10 cellular contexts compared by ENCODE assay signal in genomic region chr11:106988151-106988806, GRCh38. TPM values are rescaled to one million over a fixed set of nuclear protein-coding genes. Genes with fewer than 3 reads are reported as not detected.
DNase-seq lines count a peak whose midpoint lies in the region; ATAC-seq and TF ChIP-seq lines count a peak whose summit lies in the region.
"Had no signal": no experiment of that assay in that cellular context is flagged by ENCODE, and none has a peak within 500 bp of the region (broad histone marks: within the 10 kb centered on the region; RNA-seq: fewer than 3 reads in every experiment).

No MANE protein-coding gene starts in this region.

- no peaks in the 10 kb centered on the region for H3F3A ChIP-seq in neural progenitor cell (ENCODE audit: low read depth)

- TF ChIP-seq POLR2A in esophagus squamous epithelium (IDR thresholded peaks at IDR 0.05) = no peak

- no peak overlapping the region for H2AFZ ChIP-seq in neural progenitor cell (replicated peaks)

- no peaks in the 10 kb centered on the region for H3K36me3 ChIP-seq in esophagus squamous epithelium
- H3K36me3 ChIP-seq in neural progenitor cell = no peaks in the 10 kb centered on the region

- peaks cover 34% of the 10 kb centered on the region for H3K4me1 Mint-ChIP-seq in neural progenitor cell
- H3K4me1 Mint-ChIP-seq in CD14-positive monocyte = no peaks in the 10 kb centered on the region
- H3K4me1 Mint-ChIP-seq: naive thymus-derived CD4-positive, alpha-beta T cell had no signal

- H3K27me3 Mint-ChIP-seq in neural progenitor cell (ENCODE audit: insufficient read depth, low read depth) (peaks cover 2% of the 10 kb centered on the region), CD14-positive monocyte (ENCODE audit: low read depth in 3 of 3) (no peaks in the 10 kb centered on the region)
- H3K27me3 Mint-ChIP-seq: naive thymus-derived CD4-positive, alpha-beta T cell had no signal

- intact Hi-C loops in esophagus squamous epithelium (cut with DNase I) = no loop called here
- intact Hi-C loops in CD14-positive monocyte (cut with micrococcal nuclease) = no loop called here

- H3K9ac ChIP-seq in neural progenitor cell = no peak overlapping the region

- TF ChIP-seq CTCF in esophagus squamous epithelium (IDR thresholded peaks at IDR 0.05) (no peak), neural progenitor cell (IDR thresholded peaks at IDR 0.05) (no peak), CD14-positive monocyte (IDR thresholded peaks at IDR 0.05) (no peak)

- H3K4me2 ChIP-seq in neural progenitor cell = no peak overlapping the region

- H3K27ac ChIP-seq in esophagus squamous epithelium = peak overlapping the region in 3 of 4 donors; percentile 13 to 59 (median 42)
- no peak overlapping the region for H3K27ac ChIP-seq in neural progenitor cell

- peak; percentile 94 for DNase-seq in EH (ENCODE audit: low read depth)
- peak; percentile 30 for DNase-seq in OCI-M1 (lab: John Stamatoyannopoulos, UW)
- DNase-seq in esophagus squamous epithelium (lab: John Stamatoyannopoulos, UW) = no peak
- DNase-seq in neural progenitor cell (ENCODE audit: low spot score) = no peak
- DNase-seq in CD14-positive monocyte (ENCODE audit: low spot score) = no peak
- no peak for DNase-seq in DMS53 (lab: John Stamatoyannopoulos, UW)
- DNase-seq: naive thymus-derived CD4-positive, alpha-beta T cell had no signal

- H3K79me2 ChIP-seq in neural progenitor cell (ENCODE audit: low read depth) = no peaks in the 10 kb centered on the region

- H3K9me3 ChIP-seq in esophagus squamous epithelium (no peaks in the 10 kb centered on the region), neural progenitor cell (ENCODE audit: low read depth) (no peaks in the 10 kb centered on the region)

- H3K27me3 ChIP-seq in esophagus squamous epithelium (no peaks in the 10 kb centered on the region), neural progenitor cell (no peaks in the 10 kb centered on the region)

- ATAC-seq in GM19351 (IDR thresholded peaks at IDR 0.05; ENCODE audit: unreplicated experiment) = no peak
- no peak for ATAC-seq in HG02938 (IDR thresholded peaks at IDR 0.05; ENCODE audit: unreplicated experiment)
- ATAC-seq: activated CD4-positive, CD25-positive, alpha-beta regulatory T cell treated with anti-CD3 and anti-CD28 coated beads, Interleukin-2, amount 50 U/mL, for 24 hours; naive thymus-derived CD4-positive, alpha-beta T cell had no signal

- H3K27ac Mint-ChIP-seq in neural progenitor cell = peak overlapping the region; percentile 27
- no peak overlapping the region for H3K27ac Mint-ChIP-seq in CD14-positive monocyte
- H3K27ac Mint-ChIP-seq: naive thymus-derived CD4-positive, alpha-beta T cell had no signal

- H3K4me3 Mint-ChIP-seq in neural progenitor cell (no peak overlapping the region), CD14-positive monocyte (no peak overlapping the region)
- H3K4me3 Mint-ChIP-seq: naive thymus-derived CD4-positive, alpha-beta T cell had no signal

- peaks cover 0 to 54% (median 5%) of the 10 kb centered on the region in 3 donors for H3K4me1 ChIP-seq in esophagus squamous epithelium
- H3K4me1 ChIP-seq in neural progenitor cell = no peaks in the 10 kb centered on the region

- H3K36me3 Mint-ChIP-seq in neural progenitor cell = no peaks in the 10 kb centered on the region
- H3K36me3 Mint-ChIP-seq in CD14-positive monocyte = no peaks in the 10 kb centered on the region
- H3K36me3 Mint-ChIP-seq: naive thymus-derived CD4-positive, alpha-beta T cell had no signal

- no peaks in the 10 kb centered on the region for H3K9me3 Mint-ChIP-seq in neural progenitor cell
- peaks cover 0 to 4% (median 1%) of the 10 kb centered on the region in 7 donors for H3K9me3 Mint-ChIP-seq in CD14-positive monocyte

- H4K20me1 ChIP-seq in neural progenitor cell (ENCODE audit: low read depth) = no peaks in the 10 kb centered on the region

- H3K4me3 ChIP-seq in esophagus squamous epithelium (no peak overlapping the region), neural progenitor cell (no peak overlapping the region)

RNA-seq across cellular contexts. Expression of gene GUCY1A2, which starts 30.0 kb away (rescaled TPM):
- total RNA-seq in esophagus squamous epithelium (1 to 10 TPM in 2 of 4 donors, under 1 TPM in 2; 0.19 to 2.1 (median 0.86) TPM), neural progenitor cell (ENCODE audit: low replicate concordance) (0.54 and 0.56 TPM in 2 replicates)
- polyA plus RNA-seq in CD14-positive monocyte = not detected
- polyA plus RNA-seq: naive thymus-derived CD4-positive, alpha-beta T cell had no signal

Comparison
In these comparisons a context has a peak if more than half of its experiments do, and no peak if none do; other contexts are left out.
1. DNase-seq: peak in EH (single experiment) and OCI-M1 (single experiment); none in esophagus squamous epithelium (single experiment), neural progenitor cell (single experiment), CD14-positive monocyte (single experiment) and DMS53 (single experiment).